In genomic region chr18:63367241-63367953, GRCh38 we compare ENCODE assay signal across 8 cellular contexts. TPM values are rescaled to one million over a fixed set of nuclear protein-coding genes. Genes with fewer than 3 reads are reported as not detected.
DNase-seq lines count a peak whose midpoint lies in the region; ATAC-seq and TF ChIP-seq lines count a peak whose summit lies in the region.

No MANE protein-coding gene starts in this region.

- CTCF ChIA-PET in CD4-positive, alpha-beta T cell (lab: Charles Lee) = interaction anchor here (1.1 kb wide), 1 partner anchor 49 kb away, joined by 3 read pairs; no protein-coding TSS in a partner anchor
- CTCF ChIA-PET in activated CD4-positive, alpha-beta memory T cell treated with anti-CD3 and anti-CD28 coated beads, Interleukin-2, amount 10 ng/mL, durations not matched to agents 7 days and 5 days (lab: Charles Lee) = interaction anchor here (0.6 to 1.0 kb wide), 2 partner anchors 45 to 351 kb away, joined by 3 read pairs; no protein-coding TSS in a partner anchor

- 0 to 1% methylated on average over 15 to 52 of the region's 66 CpGs for WGBS in lower leg skin, 2 donors

- H3K27ac ChIP-seq in CD4-positive, alpha-beta T cell (ENCODE audit: low read depth, low read length) = peak overlapping the region; percentile 72

- H3K27me3 ChIP-seq in CD4-positive, alpha-beta T cell (ENCODE audit: control insufficient read depth, insufficient read depth, low read length) = no peaks in the 10 kb centered on the region

- peaks cover 56% of the 10 kb centered on the region for H3K4me1 Mint-ChIP-seq in CD4-positive, alpha-beta T cell (ENCODE audit: low read depth)
- peaks cover 47% of the 10 kb centered on the region for H3K4me1 Mint-ChIP-seq in activated CD4-positive, alpha-beta memory T cell treated with anti-CD3 and anti-CD28 coated beads, Interleukin-2, amount 10 ng/mL, durations not matched to agents 7 days and 5 days

- peaks cover 32% of the 10 kb centered on the region for H3K36me3 Mint-ChIP-seq in CD4-positive, alpha-beta T cell (ENCODE audit: low read depth)
- H3K36me3 Mint-ChIP-seq in activated CD4-positive, alpha-beta memory T cell treated with anti-CD3 and anti-CD28 coated beads, Interleukin-2, amount 10 ng/mL, durations not matched to agents 7 days and 5 days (ENCODE audit: low read depth) = peaks cover 31% of the 10 kb centered on the region

- intact Hi-C loops in CD4-positive, alpha-beta T cell (cut with DNase I, micrococcal nuclease) = loop anchor here (1.0 to 5.0 kb wide), 7 partner anchors 40 to 1180 kb away; partner anchors contain the start of genes BCL2 (in 1 of the 2), PHLPP1 (in 1 of the 2), PIGN (in 1 of the 2) and RELCH (in 1 of the 2)
- intact Hi-C loops in lower leg skin (cut with DNase I; ENCODE audit: low total_unique reads) = no loop called here

- H3K9me3 ChIP-seq in CD4-positive, alpha-beta T cell (ENCODE audit: control insufficient read depth, low read length) = no peaks in the 10 kb centered on the region

- peak overlapping the region; percentile 94 for H3K4me3 Mint-ChIP-seq in CD4-positive, alpha-beta T cell
- H3K4me3 Mint-ChIP-seq in activated CD4-positive, alpha-beta memory T cell treated with anti-CD3 and anti-CD28 coated beads, Interleukin-2, amount 10 ng/mL, durations not matched to agents 7 days and 5 days = peak overlapping the region; percentile 92

- H3K9me3 Mint-ChIP-seq in CD4-positive, alpha-beta T cell = no peaks in the 10 kb centered on the region
- peaks cover 20% of the 10 kb centered on the region for H3K9me3 Mint-ChIP-seq in activated CD4-positive, alpha-beta memory T cell treated with anti-CD3 and anti-CD28 coated beads, Interleukin-2, amount 10 ng/mL, durations not matched to agents 7 days and 5 days

- DNase-seq in CD4-positive, alpha-beta T cell = peak; percentile 63 to 83 (median 74)
- DNase-seq in NCI-H774 (lab: John Stamatoyannopoulos, UW) = peak; percentile 97
- DNase-seq in activated CD4-positive, alpha-beta memory T cell treated with anti-CD3 and anti-CD28 coated beads, Interleukin-2, amount 10 ng/mL, durations not matched to agents 7 days and 5 days = peak; percentile 87
- peak; percentile 96 for DNase-seq in ecto neural progenitor cell (ENCODE audit: low spot score)
- DNase-seq in lower leg skin (ENCODE audit: low spot score in 2 of 2) = peak; percentile 94 to 98
- peak; percentile 81 to 82 for DNase-seq in stimulated activated CD4-positive, alpha-beta T cell treated with anti-CD3 and anti-CD28 coated beads, Interleukin-4, amount 100 ng/mL, for 48 hours (ENCODE audit: low read depth in 2 of 2)

- TF ChIP-seq CTCF in CD4-positive, alpha-beta T cell (IDR thresholded peaks at IDR 0.05) = no peak
- no peak for TF ChIP-seq CTCF in lower leg skin (IDR thresholded peaks at IDR 0.05)

- POLR2A ChIA-PET in CD4-positive, alpha-beta T cell (lab: Charles Lee) = interaction anchor here (0.9 to 3.7 kb wide), 6 partner anchors 17 to 1180 kb away, joined by 3 to 46 read pairs (median 4); partner anchors contain the start of genes BCL2, PHLPP1, PIGN and RELCH
- POLR2A ChIA-PET in activated CD4-positive, alpha-beta memory T cell treated with anti-CD3 and anti-CD28 coated beads, Interleukin-2, amount 10 ng/mL, durations not matched to agents 7 days and 5 days (lab: Charles Lee) = interaction anchor here (0.6 to 2.1 kb wide), 8 partner anchors 10 to 164 kb away, joined by 3 to 10 read pairs (median 4); partner anchors contain the start of gene VPS4B

- TF ChIP-seq POLR2A in lower leg skin (IDR thresholded peaks at IDR 0.05) = no peak

- H3K4me3 ChIP-seq in lower leg skin (ENCODE audit: low read depth, poor library complexity, severe bottlenecking) = peak overlapping the region; percentile 96

- ATAC-seq in CD4-positive, alpha-beta T cell (ENCODE audit: poor library complexity) = peak; percentile 80
- ATAC-seq in GM19438 (IDR thresholded peaks at IDR 0.05; ENCODE audit: low read depth, unreplicated experiment) (peak; percentile 78), HG03571 (IDR thresholded peaks at IDR 0.05; ENCODE audit: unreplicated experiment) (peak; percentile 86)

- no peaks in the 10 kb centered on the region for H3K27me3 Mint-ChIP-seq in CD4-positive, alpha-beta T cell
- H3K27me3 Mint-ChIP-seq in activated CD4-positive, alpha-beta memory T cell treated with anti-CD3 and anti-CD28 coated beads, Interleukin-2, amount 10 ng/mL, durations not matched to agents 7 days and 5 days = no peaks in the 10 kb centered on the region

- peak overlapping the region; percentile 72 for H3K27ac Mint-ChIP-seq in CD4-positive, alpha-beta T cell
- H3K27ac Mint-ChIP-seq in activated CD4-positive, alpha-beta memory T cell treated with anti-CD3 and anti-CD28 coated beads, Interleukin-2, amount 10 ng/mL, durations not matched to agents 7 days and 5 days = peak overlapping the region; percentile 77

RNA-seq across cellular contexts. Expression of gene KDSR, which starts 0.4 kb away (rescaled TPM):
- 10 to 100 TPM; 21.1 to 23.5 TPM for total RNA-seq in CD4-positive, alpha-beta T cell
- total RNA-seq in activated CD4-positive, alpha-beta memory T cell treated with anti-CD3 and anti-CD28 coated beads, Interleukin-2, amount 10 ng/mL, durations not matched to agents 7 days and 5 days = 10 to 100 TPM; 60.9 to 66.4 TPM
- 100 to 1,000 TPM in 2 of 4 donors, 10 to 100 TPM in 2; 91.7 to 121 (median 99.3) TPM for total RNA-seq in lower leg skin

RNA-seq across cellular contexts. Expression of gene BCL2, which starts 47.8 kb away (rescaled TPM):
- 10 to 100 TPM; 40.1 to 40.3 TPM for total RNA-seq in CD4-positive, alpha-beta T cell
- 100 to 1,000 TPM; 102 to 109 TPM for total RNA-seq in activated CD4-positive, alpha-beta memory T cell treated with anti-CD3 and anti-CD28 coated beads, Interleukin-2, amount 10 ng/mL, durations not matched to agents 7 days and 5 days
- total RNA-seq in lower leg skin = 10 to 100 TPM; 12.8 to 21.7 (median 18.2) TPM

RNA-seq across cellular contexts. Expression of gene VPS4B, which starts 54.9 kb away (rescaled TPM):
- total RNA-seq in CD4-positive, alpha-beta T cell = 10 to 100 TPM; 46.0 to 50.8 TPM
- 10 to 100 TPM; 72.4 to 77.0 TPM for total RNA-seq in activated CD4-positive, alpha-beta memory T cell treated with anti-CD3 and anti-CD28 coated beads, Interleukin-2, amount 10 ng/mL, durations not matched to agents 7 days and 5 days
- total RNA-seq in lower leg skin = 10 to 100 TPM; 43.6 to 59.6 (median 52.4) TPM

Comparison
In these comparisons a context has a peak if more than half of its experiments do, and no peak if none do; other contexts are left out.
1. Peak in every context shown above with its lines: DNase-seq, ATAC-seq, H3K4me3 ChIP-seq and H3K27ac ChIP-seq.